ENCODE assay signal across 14 cellular contexts in the genomic region with DNA sequence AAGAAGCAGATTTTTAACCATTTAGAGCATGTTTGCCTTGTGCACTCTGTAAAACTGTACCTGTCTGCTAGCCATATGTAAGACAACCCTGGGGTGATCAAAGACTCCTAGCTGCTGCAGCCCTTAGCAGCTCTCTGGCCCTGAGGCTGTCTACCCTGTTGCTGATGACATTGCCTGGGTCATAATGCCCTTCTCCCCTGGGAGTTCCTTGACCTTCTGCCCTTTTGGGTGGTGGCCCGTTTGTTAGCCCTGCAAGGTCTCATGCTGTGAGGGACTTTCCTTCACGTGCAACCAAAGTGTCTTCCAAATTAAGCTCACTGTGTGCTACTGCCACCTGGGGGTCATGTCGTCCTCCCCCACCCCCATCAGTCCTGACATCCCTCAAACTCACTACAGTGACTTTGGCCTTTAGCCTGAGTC. TPM values are rescaled to one million over a fixed set of nuclear protein-coding genes. Genes with fewer than 3 reads are reported as not detected.
DNase-seq lines count a peak whose midpoint lies in the region; ATAC-seq, FAIRE-seq and TF ChIP-seq lines count a peak whose summit lies in the region.
"Had no signal": no experiment of that assay in that cellular context is flagged by ENCODE, and none has a peak within 500 bp of the region (broad histone marks: within the 10 kb centered on the region; RNA-seq: fewer than 3 reads in every experiment).

No MANE protein-coding gene starts in this region.

- ATAC-seq in GM18909 (IDR thresholded peaks at IDR 0.05; ENCODE audit: poor library complexity, unreplicated experiment) (peak; percentile 71), HG03442 (IDR thresholded peaks at IDR 0.05; ENCODE audit: unreplicated experiment) (peak; percentile 50), HG02840 (IDR thresholded peaks at IDR 0.05; ENCODE audit: low FRiP score, unreplicated experiment) (no peak), HG03135 (IDR thresholded peaks at IDR 0.05; ENCODE audit: unreplicated experiment) (no peak)
- no peak for ATAC-seq in stimulated activated naive CD8-positive, alpha-beta T cell treated with anti-CD3 and anti-CD28 coated beads, Interleukin-15, Interleukin-2, amounts not matched to agents 100 U/mL and 50 U/mL, for 24 hours
- ATAC-seq: body of pancreas had no signal

- H3K27ac Mint-ChIP-seq in progenitor cell of endocrine pancreas: no peak overlapping the region
- H3K27ac Mint-ChIP-seq: memory B cell had no signal

- no peak overlapping the region for H3K4me3 Mint-ChIP-seq in progenitor cell of endocrine pancreas (ENCODE audit: low read depth)
- H3K4me3 Mint-ChIP-seq: memory B cell had no signal

- peaks cover 37% of the 10 kb centered on the region for H3K36me3 Mint-ChIP-seq in progenitor cell of endocrine pancreas (ENCODE audit: insufficient read depth)
- H3K36me3 Mint-ChIP-seq: memory B cell had no signal

- H3K9me3 Mint-ChIP-seq in progenitor cell of endocrine pancreas (ENCODE audit: low read depth): peaks cover 31% of the 10 kb centered on the region

- H3K36me3 ChIP-seq in bronchial epithelial cell (ENCODE audit: control insufficient read depth, insufficient read depth, low read length): no peaks in the 10 kb centered on the region
- H3K36me3 ChIP-seq: right atrium auricular region had no signal

- peak; percentile 31 for TF ChIP-seq CTCF in bronchial epithelial cell (IDR thresholded peaks at IDR 0.05; ENCODE audit: insufficient read depth, low read length, severe bottlenecking)
- peak; percentile 29 for TF ChIP-seq CTCF in progenitor cell of endocrine pancreas (IDR thresholded peaks at IDR 0.05; ENCODE audit: unreplicated experiment)

- DNase-seq in bronchial epithelial cell (ENCODE audit: low read depth) (no peak), progenitor cell of endocrine pancreas (ENCODE audit: low spot score, unreplicated experiment) (no peak)
- DNase-seq in stimulated activated naive CD8-positive, alpha-beta T cell treated with anti-CD3 and anti-CD28 coated beads, Interleukin-15, Interleukin-2, amounts not matched to agents 100 U/mL and 50 U/mL, for 24 hours: no peak
- DNase-seq: activated T-cell treated with anti-CD3 and anti-CD28 coated beads for 4 hours, body of pancreas, DMS53, NCI-H526 treated with DMSO at 0.1 percent for 48 hours, T-helper 9 cell had no signal

- no peaks in the 10 kb centered on the region for H3K27me3 Mint-ChIP-seq in progenitor cell of endocrine pancreas

- H3K4me1 Mint-ChIP-seq in progenitor cell of endocrine pancreas (ENCODE audit: low read depth): peaks cover 33% of the 10 kb centered on the region
- H3K4me1 Mint-ChIP-seq: memory B cell had no signal

- no peak overlapping the region for H3K4me3 ChIP-seq in bronchial epithelial cell (ENCODE audit: low read depth, low read length)
- H3K4me3 ChIP-seq: body of pancreas, right atrium auricular region had no signal

- no peaks in the 10 kb centered on the region for H3K27me3 ChIP-seq in bronchial epithelial cell (ENCODE audit: control insufficient read depth, insufficient read depth, low read length)
- H3K27me3 ChIP-seq: body of pancreas, right atrium auricular region had no signal

- FAIRE-seq in bronchial epithelial cell (lab: Jason Lieb, UNC): peak; percentile 92

RNA-seq across cellular contexts. Expression of gene GPC6, which starts 7.4 kb away (rescaled TPM):
- total RNA-seq in bronchial epithelial cell (0.90 and 5.5 TPM in 2 replicates), progenitor cell of endocrine pancreas (48.4 and 50.3 TPM in 2 replicates)

Comparison
In these comparisons a context has a peak if more than half of its experiments do, and no peak if none do; other contexts are left out.
1. ATAC-seq: peak in GM18909 (single experiment) and HG03442 (single experiment); none in stimulated activated naive CD8-positive, alpha-beta T cell treated with anti-CD3 and anti-CD28 coated beads, Interleukin-15, Interleukin-2, amounts not matched to agents 100 U/mL and 50 U/mL, for 24 hours (single experiment), HG02840 (single experiment) and HG03135 (single experiment).